8 cellular contexts compared by ENCODE assay signal in the genomic region with DNA sequence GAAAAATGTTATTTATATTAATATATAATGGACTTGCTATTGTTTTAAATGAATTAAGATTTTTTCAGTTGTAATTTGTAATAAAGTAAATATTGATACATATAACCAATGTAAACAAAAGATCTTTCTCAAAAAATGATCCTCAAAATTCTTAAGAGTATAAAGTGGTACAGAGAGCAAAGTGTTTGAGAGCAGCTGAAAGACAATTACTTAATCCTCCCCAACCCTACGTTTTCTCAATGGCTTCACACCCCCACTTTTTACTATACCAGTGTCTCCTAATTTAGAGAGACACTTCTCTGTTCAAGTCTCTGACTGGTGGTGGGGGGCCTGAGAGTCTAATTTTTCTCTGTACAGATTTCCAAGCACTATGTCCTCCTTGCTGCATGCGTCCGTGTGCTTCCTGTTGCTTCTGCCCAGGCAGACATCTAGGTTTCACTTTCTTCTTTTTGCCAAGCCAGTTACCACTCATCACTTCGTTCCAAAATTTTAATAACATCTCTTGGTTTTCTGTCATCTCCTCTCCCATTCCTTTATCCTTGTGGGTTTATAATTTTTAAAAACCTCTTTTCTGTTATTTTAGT.
DNase-seq lines count a peak whose midpoint lies in the region; ATAC-seq and TF ChIP-seq lines count a peak whose summit lies in the region.

No MANE protein-coding gene starts in this region.

- H3K36me3 ChIP-seq in mesenchymal stem cell (ENCODE audit: control insufficient read depth in 1 of 2, insufficient read depth in 2 of 2, low read depth in 1 of 2, low read length in 2 of 2) = no peaks in the 10 kb centered on the region
- no peaks in the 10 kb centered on the region for H3K36me3 ChIP-seq in neural progenitor cell

- peak; percentile 55 for DNase-seq in activated CD4-positive, alpha-beta T cell treated with anti-CD3 and anti-CD28 coated beads, Interleukin-2, amount 10 ng/mL, durations not matched to agents 24 days and 14 days
- no peak for DNase-seq in activated CD4-positive, alpha-beta T cell treated with anti-CD3 and anti-CD28 coated beads for 48 hours
- peak; percentile 6 for DNase-seq in RPMI7951 (ENCODE audit: low read depth)
- no peak for DNase-seq in mesenchymal stem cell
- no peak for DNase-seq in glomerular visceral epithelial cell (ENCODE audit: extremely low spot score)
- DNase-seq in neural progenitor cell (ENCODE audit: low spot score) = no peak
- no peak for DNase-seq in erythroblast (lab: John Stamatoyannopoulos, UW)

- H2AFZ ChIP-seq in mesenchymal stem cell (ENCODE audit: low read depth, low read length) (no peak overlapping the region), neural progenitor cell (replicated peaks) (no peak overlapping the region)

- H3K14ac ChIP-seq in mesenchymal stem cell (ENCODE audit: low read length in 2 of 2) = no peak overlapping the region

- H3K9me3 ChIP-seq in mesenchymal stem cell (ENCODE audit: control insufficient read depth, low read length) (no peaks in the 10 kb centered on the region), neural progenitor cell (ENCODE audit: low read depth) (no peaks in the 10 kb centered on the region)

- H2AK5ac ChIP-seq in mesenchymal stem cell (ENCODE audit: low read length, severe bottlenecking) = no peak overlapping the region

- H3K27me3 ChIP-seq in mesenchymal stem cell (ENCODE audit: control insufficient read depth in 1 of 2, insufficient read depth in 1 of 2, low read length in 2 of 2) (no peaks in the 10 kb centered on the region), neural progenitor cell (no peaks in the 10 kb centered on the region)

- H3K79me2 ChIP-seq in neural progenitor cell (ENCODE audit: low read depth) = no peaks in the 10 kb centered on the region

- no peak overlapping the region for H3K4ac ChIP-seq in mesenchymal stem cell (ENCODE audit: low read depth in 1 of 2, low read length in 2 of 2)

- no peaks in the 10 kb centered on the region for H3K79me1 ChIP-seq in mesenchymal stem cell (replicated peaks; ENCODE audit: low read length, poor library complexity, severe bottlenecking)

- H3K36me3 Mint-ChIP-seq in activated CD4-positive, alpha-beta T cell treated with anti-CD3 and anti-CD28 coated beads, Interleukin-2, amount 10 ng/mL, durations not matched to agents 24 days and 14 days (ENCODE audit: low read depth) = no peaks in the 10 kb centered on the region
- H3K36me3 Mint-ChIP-seq in neural progenitor cell = no peaks in the 10 kb centered on the region

- no peak overlapping the region for H3K27ac Mint-ChIP-seq in activated CD4-positive, alpha-beta T cell treated with anti-CD3 and anti-CD28 coated beads, Interleukin-2, amount 10 ng/mL, durations not matched to agents 24 days and 14 days
- no peak overlapping the region for H3K27ac Mint-ChIP-seq in neural progenitor cell

- H3K18ac ChIP-seq in mesenchymal stem cell (ENCODE audit: low read depth in 1 of 2, low read length in 2 of 2) = no peak overlapping the region

- peak; percentile 97 for ATAC-seq in HG02943 (IDR thresholded peaks at IDR 0.05; ENCODE audit: low read depth, unreplicated experiment)

- H3K27ac ChIP-seq in mesenchymal stem cell (ENCODE audit: low read length, poor library complexity, severe bottlenecking) = no peak overlapping the region
- no peak overlapping the region for H3K27ac ChIP-seq in neural progenitor cell

- no peaks in the 10 kb centered on the region for H3K4me1 Mint-ChIP-seq in activated CD4-positive, alpha-beta T cell treated with anti-CD3 and anti-CD28 coated beads, Interleukin-2, amount 10 ng/mL, durations not matched to agents 24 days and 14 days
- H3K4me1 Mint-ChIP-seq in neural progenitor cell = no peaks in the 10 kb centered on the region

- TF ChIP-seq CTCF in neural progenitor cell (IDR thresholded peaks at IDR 0.05) = no peak

- no peak overlapping the region for H2BK120ac ChIP-seq in mesenchymal stem cell (ENCODE audit: low read depth, low read length)

- H3F3A ChIP-seq in neural progenitor cell (ENCODE audit: low read depth) = no peaks in the 10 kb centered on the region

- H3K9me3 Mint-ChIP-seq in activated CD4-positive, alpha-beta T cell treated with anti-CD3 and anti-CD28 coated beads, Interleukin-2, amount 10 ng/mL, durations not matched to agents 24 days and 14 days = no peaks in the 10 kb centered on the region
- H3K9me3 Mint-ChIP-seq in neural progenitor cell = peaks cover 2% of the 10 kb centered on the region

- no peak for TF ChIP-seq POLR2A in erythroblast (IDR thresholded peaks at IDR 0.05; ENCODE audit: low read length)

- no peak overlapping the region for H2BK5ac ChIP-seq in mesenchymal stem cell (ENCODE audit: low read depth, low read length, poor library complexity, severe bottlenecking)

- peak overlapping the region in 1 of 2 experiments; percentile 68 for H3K4me3 ChIP-seq in mesenchymal stem cell (ENCODE audit: insufficient read depth in 1 of 2, low read depth in 1 of 2, low read length in 2 of 2)
- H3K4me3 ChIP-seq in neural progenitor cell = no peak overlapping the region

- peaks cover 7% of the 10 kb centered on the region for H3K27me3 Mint-ChIP-seq in activated CD4-positive, alpha-beta T cell treated with anti-CD3 and anti-CD28 coated beads, Interleukin-2, amount 10 ng/mL, durations not matched to agents 24 days and 14 days
- H3K27me3 Mint-ChIP-seq in neural progenitor cell (ENCODE audit: insufficient read depth, low read depth) = no peaks in the 10 kb centered on the region

- H2BK12ac ChIP-seq in mesenchymal stem cell (ENCODE audit: low read length in 2 of 2) = no peak overlapping the region

- H4K91ac ChIP-seq in mesenchymal stem cell (ENCODE audit: low read length) = no peak overlapping the region

- 84% methylated on average over 3 of the region's 4 CpGs for WGBS in mesenchymal stem cell

- no peaks in the 10 kb centered on the region for H4K20me1 ChIP-seq in neural progenitor cell (ENCODE audit: low read depth)

- H2BK15ac ChIP-seq in mesenchymal stem cell (ENCODE audit: low read depth, poor library complexity, severe bottlenecking) = no peak overlapping the region

- H3K9ac ChIP-seq in mesenchymal stem cell (ENCODE audit: low read length) (peak overlapping the region; percentile 77), neural progenitor cell (no peak overlapping the region)

- H3K4me1 ChIP-seq in mesenchymal stem cell (ENCODE audit: control insufficient read depth, insufficient read depth, low read depth, low read length) = no peaks in the 10 kb centered on the region
- no peaks in the 10 kb centered on the region for H3K4me1 ChIP-seq in neural progenitor cell

- no peak overlapping the region for H4K8ac ChIP-seq in mesenchymal stem cell (ENCODE audit: low read length)

- no peak overlapping the region for H3K23ac ChIP-seq in mesenchymal stem cell (ENCODE audit: low read length in 2 of 2)

- H3K4me3 Mint-ChIP-seq in activated CD4-positive, alpha-beta T cell treated with anti-CD3 and anti-CD28 coated beads, Interleukin-2, amount 10 ng/mL, durations not matched to agents 24 days and 14 days = peak overlapping the region; percentile 65
- H3K4me3 Mint-ChIP-seq in neural progenitor cell = no peak overlapping the region

- intact Hi-C loops in activated CD4-positive, alpha-beta T cell treated with anti-CD3 and anti-CD28 coated beads, Interleukin-2, amount 10 ng/mL, durations not matched to agents 24 days and 14 days (cut with micrococcal nuclease) = no loop called here

- no peak overlapping the region for H3K4me2 ChIP-seq in mesenchymal stem cell (ENCODE audit: low read length, poor library complexity, severe bottlenecking)
- H3K4me2 ChIP-seq in neural progenitor cell = no peak overlapping the region

Comparison
In these comparisons a context has a peak if more than half of its experiments do, and no peak if none do; other contexts are left out.
1. DNase-seq: peak in activated CD4-positive, alpha-beta T cell treated with anti-CD3 and anti-CD28 coated beads, Interleukin-2, amount 10 ng/mL, durations not matched to agents 24 days and 14 days (single experiment) and RPMI7951 (single experiment); none in activated CD4-positive, alpha-beta T cell treated with anti-CD3 and anti-CD28 coated beads for 48 hours (single experiment), mesenchymal stem cell (single experiment), glomerular visceral epithelial cell (single experiment), neural progenitor cell (single experiment) and erythroblast (0 of 2).